1 cellular context compared by ENCODE assay signal in the genomic region with DNA sequence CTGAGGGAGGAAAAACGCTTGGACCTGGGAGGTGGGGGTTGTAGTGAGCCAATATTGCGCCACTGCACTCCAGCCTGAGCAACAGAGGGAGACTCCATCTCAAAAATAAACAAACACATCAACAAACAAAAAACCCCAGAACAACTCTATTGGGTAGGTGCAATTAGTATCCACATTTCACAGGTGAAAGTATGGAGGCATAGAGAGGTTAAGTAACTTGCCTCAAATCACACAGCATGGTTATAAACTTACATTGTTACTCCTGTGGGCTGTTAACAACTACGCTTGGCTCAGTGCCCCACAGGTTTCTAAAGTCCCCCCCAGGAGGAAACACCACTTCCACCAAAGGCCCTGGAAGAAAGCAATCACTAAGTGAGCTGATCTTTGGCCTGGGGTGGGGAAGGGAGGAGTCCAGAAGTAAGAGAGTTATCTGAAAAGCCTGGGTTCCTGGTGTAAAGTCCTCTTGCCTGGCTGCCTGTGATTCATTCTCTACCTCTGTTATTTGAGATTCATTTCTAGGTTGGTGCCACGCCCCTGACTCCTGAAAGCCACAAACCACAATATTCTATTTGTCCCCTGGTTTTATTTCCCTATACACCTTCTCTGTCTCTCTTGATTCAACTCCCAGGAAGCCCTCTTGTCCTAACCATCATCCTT.
TF ChIP-seq lines count a peak whose summit lies in the region.

No MANE protein-coding gene starts in this region.

TF ChIP-seq in GM23338, 12 proteins besides CTCF, POLR2A, EP300 and RAD21:
- TF ChIP-seq, protein P1, sequence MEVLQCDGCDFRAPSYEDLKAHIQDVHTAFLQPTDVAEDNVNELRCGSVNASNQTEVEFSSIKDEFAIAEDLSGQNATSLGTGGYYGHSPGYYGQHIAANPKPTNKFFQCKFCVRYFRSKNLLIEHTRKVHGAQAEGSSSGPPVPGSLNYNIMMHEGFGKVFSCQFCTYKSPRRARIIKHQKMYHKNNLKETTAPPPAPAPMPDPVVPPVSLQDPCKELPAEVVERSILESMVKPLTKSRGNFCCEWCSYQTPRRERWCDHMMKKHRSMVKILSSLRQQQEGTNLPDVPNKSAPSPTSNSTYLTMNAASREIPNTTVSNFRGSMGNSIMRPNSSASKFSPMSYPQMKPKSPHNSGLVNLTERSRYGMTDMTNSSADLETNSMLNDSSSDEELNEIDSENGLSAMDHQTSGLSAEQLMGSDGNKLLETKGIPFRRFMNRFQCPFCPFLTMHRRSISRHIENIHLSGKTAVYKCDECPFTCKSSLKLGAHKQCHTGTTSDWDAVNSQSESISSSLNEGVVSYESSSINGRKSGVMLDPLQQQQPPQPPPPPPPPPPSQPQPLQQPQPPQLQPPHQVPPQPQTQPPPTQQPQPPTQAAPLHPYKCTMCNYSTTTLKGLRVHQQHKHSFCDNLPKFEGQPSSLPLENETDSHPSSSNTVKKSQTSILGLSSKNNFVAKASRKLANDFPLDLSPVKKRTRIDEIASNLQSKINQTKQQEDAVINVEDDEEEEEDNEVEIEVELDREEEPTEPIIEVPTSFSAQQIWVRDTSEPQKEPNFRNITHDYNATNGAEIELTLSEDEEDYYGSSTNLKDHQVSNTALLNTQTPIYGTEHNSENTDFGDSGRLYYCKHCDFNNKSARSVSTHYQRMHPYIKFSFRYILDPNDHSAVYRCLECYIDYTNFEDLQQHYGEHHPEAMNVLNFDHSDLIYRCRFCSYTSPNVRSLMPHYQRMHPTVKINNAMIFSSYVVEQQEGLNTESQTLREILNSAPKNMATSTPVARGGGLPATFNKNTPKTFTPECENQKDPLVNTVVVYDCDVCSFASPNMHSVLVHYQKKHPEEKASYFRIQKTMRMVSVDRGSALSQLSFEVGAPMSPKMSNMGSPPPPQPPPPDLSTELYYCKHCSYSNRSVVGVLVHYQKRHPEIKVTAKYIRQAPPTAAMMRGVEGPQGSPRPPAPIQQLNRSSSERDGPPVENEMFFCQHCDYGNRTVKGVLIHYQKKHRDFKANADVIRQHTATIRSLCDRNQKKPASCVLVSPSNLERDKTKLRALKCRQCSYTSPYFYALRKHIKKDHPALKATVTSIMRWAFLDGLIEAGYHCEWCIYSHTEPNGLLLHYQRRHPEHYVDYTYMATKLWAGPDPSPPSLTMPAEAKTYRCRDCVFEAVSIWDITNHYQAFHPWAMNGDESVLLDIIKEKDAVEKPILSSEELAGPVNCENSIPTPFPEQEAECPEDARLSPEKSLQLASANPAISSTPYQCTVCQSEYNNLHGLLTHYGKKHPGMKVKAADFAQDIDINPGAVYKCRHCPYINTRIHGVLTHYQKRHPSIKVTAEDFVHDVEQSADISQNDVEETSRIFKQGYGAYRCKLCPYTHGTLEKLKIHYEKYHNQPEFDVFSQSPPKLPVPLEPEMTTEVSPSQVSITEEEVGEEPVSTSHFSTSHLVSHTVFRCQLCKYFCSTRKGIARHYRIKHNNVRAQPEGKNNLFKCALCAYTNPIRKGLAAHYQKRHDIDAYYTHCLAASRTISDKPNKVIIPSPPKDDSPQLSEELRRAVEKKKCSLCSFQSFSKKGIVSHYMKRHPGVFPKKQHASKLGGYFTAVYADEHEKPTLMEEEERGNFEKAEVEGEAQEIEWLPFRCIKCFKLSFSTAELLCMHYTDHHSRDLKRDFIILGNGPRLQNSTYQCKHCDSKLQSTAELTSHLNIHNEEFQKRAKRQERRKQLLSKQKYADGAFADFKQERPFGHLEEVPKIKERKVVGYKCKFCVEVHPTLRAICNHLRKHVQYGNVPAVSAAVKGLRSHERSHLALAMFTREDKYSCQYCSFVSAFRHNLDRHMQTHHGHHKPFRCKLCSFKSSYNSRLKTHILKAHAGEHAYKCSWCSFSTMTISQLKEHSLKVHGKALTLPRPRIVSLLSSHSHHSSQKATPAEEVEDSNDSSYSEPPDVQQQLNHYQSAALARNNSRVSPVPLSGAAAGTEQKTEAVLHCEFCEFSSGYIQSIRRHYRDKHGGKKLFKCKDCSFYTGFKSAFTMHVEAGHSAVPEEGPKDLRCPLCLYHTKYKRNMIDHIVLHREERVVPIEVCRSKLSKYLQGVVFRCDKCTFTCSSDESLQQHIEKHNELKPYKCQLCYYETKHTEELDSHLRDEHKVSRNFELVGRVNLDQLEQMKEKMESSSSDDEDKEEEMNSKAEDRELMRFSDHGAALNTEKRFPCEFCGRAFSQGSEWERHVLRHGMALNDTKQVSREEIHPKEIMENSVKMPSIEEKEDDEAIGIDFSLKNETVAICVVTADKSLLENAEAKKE (CRISPR knock-in tag; IDR thresholded peaks at IDR 0.05), result no peak
- TF ChIP-seq JUNB (IDR thresholded peaks at IDR 0.05; ENCODE audit: unreplicated experiment) (no peak), ZNF114 (CRISPR knock-in tag; IDR thresholded peaks at IDR 0.05) (no peak), STAT1 (IDR thresholded peaks at IDR 0.05; ENCODE audit: unreplicated experiment) (no peak), EZH2phosphoT487 (IDR thresholded peaks at IDR 0.05; ENCODE audit: unreplicated experiment) (no peak), ZNF331 (CRISPR knock-in tag; IDR thresholded peaks at IDR 0.05; ENCODE audit: low read depth) (no peak), EZH2 (IDR thresholded peaks at IDR 0.05; ENCODE audit: low read depth, unreplicated experiment) (no peak)
- TF ChIP-seq, protein P2, sequence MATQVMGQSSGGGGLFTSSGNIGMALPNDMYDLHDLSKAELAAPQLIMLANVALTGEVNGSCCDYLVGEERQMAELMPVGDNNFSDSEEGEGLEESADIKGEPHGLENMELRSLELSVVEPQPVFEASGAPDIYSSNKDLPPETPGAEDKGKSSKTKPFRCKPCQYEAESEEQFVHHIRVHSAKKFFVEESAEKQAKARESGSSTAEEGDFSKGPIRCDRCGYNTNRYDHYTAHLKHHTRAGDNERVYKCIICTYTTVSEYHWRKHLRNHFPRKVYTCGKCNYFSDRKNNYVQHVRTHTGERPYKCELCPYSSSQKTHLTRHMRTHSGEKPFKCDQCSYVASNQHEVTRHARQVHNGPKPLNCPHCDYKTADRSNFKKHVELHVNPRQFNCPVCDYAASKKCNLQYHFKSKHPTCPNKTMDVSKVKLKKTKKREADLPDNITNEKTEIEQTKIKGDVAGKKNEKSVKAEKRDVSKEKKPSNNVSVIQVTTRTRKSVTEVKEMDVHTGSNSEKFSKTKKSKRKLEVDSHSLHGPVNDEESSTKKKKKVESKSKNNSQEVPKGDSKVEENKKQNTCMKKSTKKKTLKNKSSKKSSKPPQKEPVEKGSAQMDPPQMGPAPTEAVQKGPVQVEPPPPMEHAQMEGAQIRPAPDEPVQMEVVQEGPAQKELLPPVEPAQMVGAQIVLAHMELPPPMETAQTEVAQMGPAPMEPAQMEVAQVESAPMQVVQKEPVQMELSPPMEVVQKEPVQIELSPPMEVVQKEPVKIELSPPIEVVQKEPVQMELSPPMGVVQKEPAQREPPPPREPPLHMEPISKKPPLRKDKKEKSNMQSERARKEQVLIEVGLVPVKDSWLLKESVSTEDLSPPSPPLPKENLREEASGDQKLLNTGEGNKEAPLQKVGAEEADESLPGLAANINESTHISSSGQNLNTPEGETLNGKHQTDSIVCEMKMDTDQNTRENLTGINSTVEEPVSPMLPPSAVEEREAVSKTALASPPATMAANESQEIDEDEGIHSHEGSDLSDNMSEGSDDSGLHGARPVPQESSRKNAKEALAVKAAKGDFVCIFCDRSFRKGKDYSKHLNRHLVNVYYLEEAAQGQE (IDR thresholded peaks at IDR 0.05; ENCODE audit: unreplicated experiment), result no peak
